9 cellular contexts compared by ENCODE assay signal in genomic region chr19:1846517-1847205, GRCh38. TPM values are rescaled to one million over a fixed set of nuclear protein-coding genes. Genes with fewer than 3 reads are reported as not detected.
DNase-seq lines count a peak whose midpoint lies in the region; ATAC-seq and TF ChIP-seq lines count a peak whose summit lies in the region.
"Had no signal": no experiment of that assay in that cellular context is flagged by ENCODE, and none has a peak within 500 bp of the region (broad histone marks: within the 10 kb centered on the region; RNA-seq: fewer than 3 reads in every experiment).

No MANE protein-coding gene starts in this region.

- H3K36me3 ChIP-seq in A673 (ENCODE audit: insufficient read depth, low read length, poor library complexity, severe bottlenecking) = peaks cover 3% of the 10 kb centered on the region
- no peaks in the 10 kb centered on the region for H3K36me3 ChIP-seq in thyroid gland

- H3K27me3 ChIP-seq in A673 (replicated peaks; ENCODE audit: insufficient read depth, low read depth, low read length, poor library complexity) (no peaks in the 10 kb centered on the region), HL-60 (ENCODE audit: insufficient read depth, poor library complexity, severe bottlenecking) (no peaks in the 10 kb centered on the region), thyroid gland (no peaks in the 10 kb centered on the region)

- intact Hi-C loops in A673 (cut with micrococcal nuclease; ENCODE audit: unreplicated experiment) = loop anchor here (5.0 kb wide), 1 partner anchor 174 kb away; no protein-coding TSS in a partner anchor
- intact Hi-C loops in MCF 10A (cut with micrococcal nuclease) = no loop called here
- intact Hi-C loops in thyroid gland (cut with DNase I) = no loop called here

- H3K9me3 ChIP-seq in A673 (ENCODE audit: low read depth, low read length, poor library complexity, severe bottlenecking) (no peaks in the 10 kb centered on the region), thyroid gland (no peaks in the 10 kb centered on the region)

- POLR2A ChIA-PET in A673 (lab: Charles Lee; ENCODE audit: low non-redundant PET) = interaction anchor here (0.6 kb wide), 1 partner anchor 7 kb away, joined by 4 read pairs; no protein-coding TSS in a partner anchor
- POLR2A ChIA-PET in MCF 10A (lab: Yijun Ruan, JAX) = interaction anchor here (0.7 to 1.0 kb wide), 4 partner anchors 18 to 38 kb away, joined by 3 read pairs; no protein-coding TSS in a partner anchor

- ATAC-seq in GM18498 (IDR thresholded peaks at IDR 0.05; ENCODE audit: unreplicated experiment) (no peak), GM18909 (IDR thresholded peaks at IDR 0.05; ENCODE audit: poor library complexity, unreplicated experiment) (no peak)

- CTCF ChIA-PET in A673 (lab: Charles Lee) = interaction anchor here (0.6 kb wide), 1 partner anchor 1581 kb away, joined by 3 read pairs; no protein-coding TSS in a partner anchor
- CTCF ChIA-PET in MCF 10A (lab: Yijun Ruan, JAX) = interaction anchor here (0.7 to 2.5 kb wide), 5 partner anchors 9 to 300 kb away, joined by 3 to 19 read pairs (median 4); no protein-coding TSS in a partner anchor

- H3K27ac ChIP-seq in A673 (ENCODE audit: low read depth, low read length, poor library complexity, severe bottlenecking) (peak overlapping the region; percentile 100), HL-60 (replicated peaks) (peak overlapping the region; percentile 99), thyroid gland (no peak overlapping the region)

- H3K9me3 Mint-ChIP-seq in MCF 10A (ENCODE audit: unreplicated experiment) (no peaks in the 10 kb centered on the region), mesothelial cell of epicardium (no peaks in the 10 kb centered on the region)

- peak overlapping the region; percentile 84 for H3K4me3 Mint-ChIP-seq in MCF 10A (ENCODE audit: unreplicated experiment)
- H3K4me3 Mint-ChIP-seq in mesothelial cell of epicardium = peak overlapping the region; percentile 93

- BruUV-seq in A673 (replicated peaks; lab: Mats Ljungman, UMichigan) = no TSS peak
- BruUV-seq in MCF 10A (replicated peaks; lab: Mats Ljungman, UMichigan) = no TSS peak

- H3K36me3 Mint-ChIP-seq in MCF 10A (ENCODE audit: insufficient read depth, unreplicated experiment) (peaks cover 31% of the 10 kb centered on the region), mesothelial cell of epicardium (no peaks in the 10 kb centered on the region)

- WGBS in thyroid gland, 2 donors = 87% methylated on average over 24 to 29 of the region's 29 CpGs

- peak overlapping the region; percentile 95 for H3K27ac Mint-ChIP-seq in MCF 10A (ENCODE audit: low read depth, unreplicated experiment)
- H3K27ac Mint-ChIP-seq in mesothelial cell of epicardium = peak overlapping the region; percentile 98

- H3K4me3 ChIP-seq in A673 (ENCODE audit: low read depth, low read length, poor library complexity, severe bottlenecking) (peak overlapping the region; percentile 99), HL-60 (replicated peaks; ENCODE audit: insufficient read depth, low read length) (peak overlapping the region; percentile 99), thyroid gland (replicated peaks in 1 of 3) (peak overlapping the region in 1 of 3 donors; percentile 100)

- TF ChIP-seq CTCF in A673 (conservative IDR thresholded peaks at IDR 0.05; ENCODE audit: low read depth, low read length) = no peak
- TF ChIP-seq CTCF in HL-60 (IDR thresholded peaks at IDR 0.05; ENCODE audit: insufficient read depth, low read length) = no peak
- TF ChIP-seq CTCF in MCF 10A (IDR thresholded peaks at IDR 0.05; ENCODE audit: unreplicated experiment) = no peak
- no peak for TF ChIP-seq CTCF in mesothelial cell of epicardium (IDR thresholded peaks at IDR 0.05; ENCODE audit: unreplicated experiment)
- TF ChIP-seq CTCF in thyroid gland (IDR thresholded peaks at IDR 0.05) = no peak

- H3K4me1 Mint-ChIP-seq in MCF 10A (ENCODE audit: insufficient read depth, unreplicated experiment) = peaks cover 26% of the 10 kb centered on the region
- H3K4me1 Mint-ChIP-seq in mesothelial cell of epicardium = peaks cover 17% of the 10 kb centered on the region

- H3K27me3 Mint-ChIP-seq in MCF 10A (ENCODE audit: insufficient read depth, unreplicated experiment) (no peaks in the 10 kb centered on the region), mesothelial cell of epicardium (ENCODE audit: low read depth) (no peaks in the 10 kb centered on the region)

- DNase-seq in A673 (ENCODE audit: low spot score) (no peak), HL-60 (ENCODE audit: low read depth in 1 of 2, low spot score in 1 of 2) (no peak), MCF 10A (ENCODE audit: unreplicated experiment) (no peak), mesothelial cell of epicardium (ENCODE audit: low spot score in 2 of 2, unreplicated experiment in 2 of 2) (no peak), thyroid gland (no peak)
- DNase-seq in stimulated activated CD4-positive, alpha-beta T cell treated with anti-CD3 and anti-CD28 coated beads, Interleukin-1b, Interleukin-23, amount 100 ng/mL, for 48 hours = no peak
- DNase-seq: RPMI8226 had no signal

- TF ChIP-seq POLR2A in thyroid gland (IDR thresholded peaks at IDR 0.05) = no peak

- H3K4me1 ChIP-seq in A673 (ENCODE audit: insufficient read depth, low read length, poor library complexity, severe bottlenecking) = peaks cover 17% of the 10 kb centered on the region
- peaks cover 21 to 46% of the 10 kb centered on the region in 2 donors for H3K4me1 ChIP-seq in thyroid gland

RNA-seq across cellular contexts. Expression of gene REXO1, which starts 1.6 kb away (rescaled TPM):
- total RNA-seq in A673 (2021) (50.6 and 53.0 TPM in 2 replicates), MCF 10A (2022) (28.7 and 36.4 TPM in 2 replicates), mesothelial cell of epicardium (41.6 to 46.6 TPM (median 44.3 TPM) in 3 replicates), thyroid gland (10 to 100 TPM; 14.0 to 21.8 (median 17.2) TPM)

RNA-seq across cellular contexts. Expression of gene KLF16, which starts 16.7 kb away (rescaled TPM):
- total RNA-seq in A673 (2021) (46.8 and 49.1 TPM in 2 replicates), MCF 10A (2022) (27.0 and 45.5 TPM in 2 replicates), mesothelial cell of epicardium (22.0 to 24.1 TPM (median 23.5 TPM) in 3 replicates), thyroid gland (1 to 10 TPM; 1.8 to 6.4 (median 3.4) TPM)

RNA-seq across cellular contexts. Expression of gene ATP8B3, which starts 34.6 kb away (rescaled TPM):
- total RNA-seq in A673 (2021) = 8.7 and 10.7 TPM in 2 replicates
- total RNA-seq in MCF 10A (2022) = 5.6 and 9.3 TPM in 2 replicates
- 2.2 to 2.4 TPM (median 2.3 TPM) in 3 replicates for total RNA-seq in mesothelial cell of epicardium
- 1 to 10 TPM in 3 of 4 donors, not detected in 1; 1.3 to 2.0 (median 1.6) TPM for total RNA-seq in thyroid gland

RNA-seq across cellular contexts. Expression of gene ABHD17A, which starts 38.6 kb away (rescaled TPM):
- total RNA-seq in A673 (2021) (56.9 and 60.0 TPM in 2 replicates), MCF 10A (2022) (38.9 and 39.5 TPM in 2 replicates), mesothelial cell of epicardium (59.4 to 67.2 TPM (median 62.0 TPM) in 3 replicates), thyroid gland (100 to 1,000 TPM in 1 of 4 donors, 10 to 100 TPM in 3; 86.8 to 134 (median 91.4) TPM)

RNA-seq across cellular contexts. Expression of gene ADAT3, which starts 58.5 kb away (rescaled TPM):
- 14.1 and 18.0 TPM in 2 replicates for total RNA-seq in A673 (2021)
- 6.8 and 6.9 TPM in 2 replicates for total RNA-seq in MCF 10A (2022)
- 14.2 to 17.2 TPM (median 15.5 TPM) in 3 replicates for total RNA-seq in mesothelial cell of epicardium
- 10 to 100 TPM in 2 of 4 donors, 1 to 10 TPM in 2; 4.0 to 14.6 (median 8.3) TPM for total RNA-seq in thyroid gland

Comparison
In these comparisons a context has a peak if more than half of its experiments do, and no peak if none do; other contexts are left out.
1. H3K27ac ChIP-seq: peak in A673 (single experiment) and HL-60 (single experiment); none in thyroid gland (0 of 3).